Comparison of ENCODE assay signal across 8 cellular contexts in the genomic region with DNA sequence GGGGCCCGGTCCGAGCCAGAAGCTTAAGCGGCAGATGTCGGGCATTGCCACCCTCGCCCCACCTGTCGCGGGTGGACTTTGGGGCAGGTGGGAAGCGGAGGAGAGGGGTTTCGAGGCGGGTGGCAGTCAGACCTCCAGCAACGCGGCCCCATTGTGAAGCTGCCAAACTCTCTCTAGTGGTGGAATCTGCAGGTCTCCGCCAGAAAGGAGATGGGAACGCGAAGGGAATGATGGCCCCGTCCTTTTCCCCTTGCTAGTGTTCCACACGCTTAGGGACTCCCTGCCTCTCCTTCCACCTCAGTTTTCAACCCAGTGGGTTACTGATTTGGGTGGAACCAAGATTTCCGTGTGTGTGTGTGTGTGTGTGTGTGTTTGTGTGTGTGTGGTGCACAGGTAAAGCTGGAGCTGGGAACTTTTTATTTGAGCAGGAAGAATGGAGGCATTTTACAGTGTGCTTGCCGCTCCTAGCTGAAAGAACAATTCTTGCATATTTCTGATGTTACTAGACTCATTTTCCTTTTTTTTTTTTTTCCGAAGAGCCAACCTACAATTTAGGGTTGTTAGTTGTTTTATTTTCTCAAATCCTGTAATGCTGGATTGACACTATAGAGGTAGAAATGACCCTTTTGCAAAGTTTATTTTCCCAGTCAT. TPM values are rescaled to one million over a fixed set of nuclear protein-coding genes. Genes with fewer than 3 reads are reported as not detected.
DNase-seq lines count a peak whose midpoint lies in the region; ATAC-seq, FAIRE-seq and TF ChIP-seq lines count a peak whose summit lies in the region.

No MANE protein-coding gene starts in this region.

- H3K4me3 ChIP-seq in astrocyte of the cerebellum (ENCODE audit: low read depth, low read length) (peak overlapping the region; percentile 94), iPS-20b (ENCODE audit: low read length) (peak overlapping the region; percentile 96), skeletal muscle satellite cell (ENCODE audit: low read length) (peak overlapping the region; percentile 100)

- no peak for FAIRE-seq in RCC 7860 (lab: Jason Lieb, UNC)

- H3K4me1 ChIP-seq in iPS-20b (ENCODE audit: insufficient read depth, low read length) (peaks cover 18% of the 10 kb centered on the region; the same call in 1 of the 2 replicates), skeletal muscle satellite cell (ENCODE audit: control insufficient read depth, insufficient read depth, low read length) (peaks cover 21% of the 10 kb centered on the region)

- no peaks in the 10 kb centered on the region for H3K9me3 ChIP-seq in iPS-20b (ENCODE audit: insufficient read depth, low read depth, low read length)
- no peaks in the 10 kb centered on the region for H3K9me3 ChIP-seq in skeletal muscle satellite cell (replicated peaks; ENCODE audit: low read length)

- no peak overlapping the region for H3K27ac ChIP-seq in iPS-20b (ENCODE audit: low read length)

- no peaks in the 10 kb centered on the region for H3K36me3 ChIP-seq in iPS-20b (ENCODE audit: insufficient read depth, low read depth, low read length)
- H3K36me3 ChIP-seq in skeletal muscle satellite cell (ENCODE audit: insufficient read depth, low read length) = no peaks in the 10 kb centered on the region

- TF ChIP-seq CTCF in astrocyte of the cerebellum (IDR thresholded peaks at IDR 0.05; ENCODE audit: low read depth, low read length, missing control alignments) = no peak

- H3K27me3 ChIP-seq in iPS-20b (ENCODE audit: insufficient read depth, low read length) (no peaks in the 10 kb centered on the region), skeletal muscle satellite cell (ENCODE audit: control insufficient read depth, insufficient read depth, low read length) (no peaks in the 10 kb centered on the region)

- ATAC-seq in HG03354 (IDR thresholded peaks at IDR 0.05; ENCODE audit: poor library complexity, severe bottlenecking, unreplicated experiment) = no peak

- H3K4me2 ChIP-seq in skeletal muscle satellite cell (ENCODE audit: low read length) = peak overlapping the region; percentile 84

- H3K9ac ChIP-seq in iPS-20b (ENCODE audit: low read depth, low read length) (peak overlapping the region; percentile 77; the same call in 1 of the 2 replicates), skeletal muscle satellite cell (ENCODE audit: low read depth, low read length) (peak overlapping the region; percentile 95)

- peak; percentile 7 for DNase-seq in activated T-cell treated with anti-CD3 and anti-CD28 coated beads for 4 hours
- no peak for DNase-seq in activated T-cell treated with anti-CD3 and anti-CD28 coated beads, Interleukin-2, amount 50 U/mL, for 1 hour
- peak; percentile 42 for DNase-seq in NCI-H2171 treated with DMSO at 0.1 percent for 48 hours (lab: John Stamatoyannopoulos, UW)
- DNase-seq in astrocyte of the cerebellum (ENCODE audit: low read depth) = peak; percentile 18
- DNase-seq in RCC 7860 (ENCODE audit: low spot score) = no peak

- in situ Hi-C loops in astrocyte of the cerebellum (cut with HindIII; ENCODE audit: low sequenced_read_pairs) = no loop called here

RNA-seq across cellular contexts. Expression of gene MACIR, which starts 1.3 kb away (rescaled TPM):
- total RNA-seq in skeletal muscle satellite cell (2012; rRNA removed) = 7.1 and 8.7 TPM in 2 replicates

Comparison
In these comparisons a context has a peak if more than half of its experiments do, and no peak if none do; other contexts are left out.
1. DNase-seq: peak in activated T-cell treated with anti-CD3 and anti-CD28 coated beads for 4 hours (single experiment), NCI-H2171 treated with DMSO at 0.1 percent for 48 hours (single experiment) and astrocyte of the cerebellum (single experiment); none in activated T-cell treated with anti-CD3 and anti-CD28 coated beads, Interleukin-2, amount 50 U/mL, for 1 hour (single experiment) and RCC 7860 (single experiment).
2. Peak in every context shown above with its lines, with median percentiles within 50 percentile points of each other: H3K4me3 ChIP-seq.